Comparison of ENCODE assay signal across 1 cellular context in genomic region chr14:60648934-60649814, GRCh38.
TF ChIP-seq lines count a peak whose summit lies in the region.

Gene SIX1 (minus strand): TSS chr14:60649477. CDS start chr14:60649189, 288 bp downstream.

TF ChIP-seq in HEK293, 187 proteins besides CTCF, POLR2A, EP300 and RAD21 (continued from another document):
- no peak for TF ChIP-seq TSHZ1 (tag by site-specific recombination; IDR thresholded peaks at IDR 0.05; ENCODE audit: borderline replicate concordance)
TF ChIP-seq in HEK293: peak in this region for 43.
